ENCODE assay signal across 8 cellular contexts in the genomic region with DNA sequence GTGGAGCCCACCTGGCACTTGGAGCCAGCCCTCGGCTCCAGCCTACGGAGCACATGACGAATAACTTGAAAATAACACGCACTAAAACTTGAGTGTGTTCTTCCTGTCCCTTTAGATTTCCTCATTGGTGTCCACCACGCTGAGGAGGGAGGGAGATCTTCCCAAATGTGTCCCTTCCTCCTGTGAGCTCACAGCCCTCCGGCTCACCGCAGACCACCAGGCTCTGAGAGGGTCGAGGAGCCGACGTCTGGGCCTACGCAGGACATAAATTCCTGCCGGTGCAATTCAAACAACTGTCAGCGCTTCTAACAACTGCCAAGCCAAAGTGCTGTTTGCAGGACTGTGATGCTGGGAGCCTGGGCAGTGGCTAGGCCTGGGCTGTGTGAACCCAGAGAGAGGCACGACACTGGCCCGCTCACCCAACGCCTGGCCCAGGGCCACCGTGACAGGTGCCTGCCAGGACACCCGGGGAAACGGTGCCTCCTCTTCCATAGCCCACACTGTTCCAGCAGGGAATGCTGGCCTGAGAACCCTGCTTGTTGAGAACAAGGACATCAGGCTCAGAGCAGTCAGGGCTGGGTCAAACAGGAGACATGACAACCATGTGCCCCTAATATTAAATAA.
DNase-seq lines count a peak whose midpoint lies in the region; ATAC-seq, FAIRE-seq and TF ChIP-seq lines count a peak whose summit lies in the region.
"Not testable (repeated sequence)": the region's sequence is repeated elsewhere in the genome, so short reads cannot be mapped to it uniquely, and the experiment has no call there.

No MANE protein-coding gene starts in this region.

- 0 to 31% methylated on average over 3 to 4 of the region's 19 CpGs for WGBS in gastroesophageal sphincter (ENCODE audit: low coverage in 1 of 2), 2 donors
- 44 to 56% (median 54%) methylated on average over 15 to 19 of the region's 19 CpGs for WGBS in heart left ventricle, 4 donors
- WGBS in stomach, 5 donors, result 77 to 87% (median 85%) methylated on average over 16 to 19 of the region's 19 CpGs

- peaks cover 16% of the 10 kb centered on the region for H3K36me3 Mint-ChIP-seq in neural crest cell (ENCODE audit: low read depth)

- ATAC-seq in gastroesophageal sphincter, result peak; percentile 71
- ATAC-seq in heart left ventricle, result peak; percentile 91 to 94 (median 94)
- ATAC-seq in sciatic nerve, result peak; percentile 47
- peak; percentile 33 for ATAC-seq in upper lobe of right lung

- TF ChIP-seq CTCF in gastroesophageal sphincter (IDR thresholded peaks at IDR 0.05); heart left ventricle (IDR thresholded peaks at IDR 0.05); right atrium auricular region (IDR thresholded peaks at IDR 0.05); neural crest cell (conservative IDR thresholded peaks at IDR 0.05); stomach (IDR thresholded peaks at IDR 0.05); upper lobe of right lung (IDR thresholded peaks at IDR 0.05): not testable (repeated sequence)

- H3K36me3 ChIP-seq in gastroesophageal sphincter (peaks cover 0 to 72% of the 10 kb centered on the region in 2 donors), heart left ventricle (peaks cover 0 to 90% (median 52%) of the 10 kb centered on the region in 9 donors), right atrium auricular region (peaks cover 57% of the 10 kb centered on the region), stomach (peaks cover 0 to 65% (median 41%) of the 10 kb centered on the region in 4 donors), upper lobe of right lung (peaks cover 38% of the 10 kb centered on the region)

- not testable (repeated sequence) for H3K27me3 Mint-ChIP-seq in neural crest cell (ENCODE audit: low read depth)

- not testable (repeated sequence) for H3K4me3 Mint-ChIP-seq in neural crest cell

- intact Hi-C loops in heart left ventricle (cut with DNase I), result loop anchor here in 4 of 10 donors (5.0 to 10.0 kb wide), 4 partner anchors 49 to 338 kb away; no protein-coding TSS in a partner anchor
- intact Hi-C loops in sciatic nerve (cut with DNase I); stomach (cut with DNase I; ENCODE audit: low total_unique reads); upper lobe of right lung (cut with DNase I): not testable (repeated sequence)

- not testable (repeated sequence) for DNase-seq in HTR-8/SVneo (ENCODE audit: insufficient read length, low spot score); neural crest cell (ENCODE audit: low read depth, low spot score); sciatic nerve (ENCODE audit: low spot score); stomach; upper lobe of right lung
- DNase-seq in heart left ventricle (peak; percentile 69 to 89 (median 84)), right atrium auricular region (ENCODE audit: low spot score) (peak; percentile 64)

- not testable (repeated sequence) for H3K4me3 ChIP-seq in gastroesophageal sphincter, heart left ventricle, right atrium auricular region, stomach, upper lobe of right lung

- H3K4me1 ChIP-seq in gastroesophageal sphincter (peaks cover 3 to 79% (median 3%) of the 10 kb centered on the region in 3 donors), heart left ventricle (peaks cover 0 to 46% (median 11%) of the 10 kb centered on the region in 12 donors), right atrium auricular region (peaks cover 0 to 11% of the 10 kb centered on the region in 2 donors), stomach (peaks cover 0 to 30% (median 3%) of the 10 kb centered on the region in 4 donors)
- not testable (repeated sequence) for H3K4me1 ChIP-seq in upper lobe of right lung

- H3K27ac ChIP-seq in gastroesophageal sphincter (peak overlapping the region; percentile 72 to 80 (median 77)), heart left ventricle (peak overlapping the region; percentile 2 to 90 (median 82)), right atrium auricular region (peak overlapping the region; percentile 76 to 83), stomach (peak overlapping the region in 3 of 5 donors; percentile 29 to 76 (median 30))
- H3K27ac ChIP-seq in upper lobe of right lung, result not testable (repeated sequence)

- TF ChIP-seq EP300 in gastroesophageal sphincter (IDR thresholded peaks at IDR 0.05); stomach (IDR thresholded peaks at IDR 0.05): not testable (repeated sequence)

- FAIRE-seq in HTR-8/SVneo (lab: Jason Lieb, UNC), result peak; percentile 57

- not testable (repeated sequence) for H3K27me3 ChIP-seq in gastroesophageal sphincter, heart left ventricle, right atrium auricular region, stomach, upper lobe of right lung

- not testable (repeated sequence) for TF ChIP-seq POLR2A in gastroesophageal sphincter (IDR thresholded peaks at IDR 0.05); heart left ventricle (IDR thresholded peaks at IDR 0.05); stomach (IDR thresholded peaks at IDR 0.05)

- H3K9me3 Mint-ChIP-seq in neural crest cell, result not testable (repeated sequence)

- not testable (repeated sequence) for H3K9me3 ChIP-seq in gastroesophageal sphincter, heart left ventricle, right atrium auricular region, stomach, upper lobe of right lung

- peak overlapping the region; percentile 91 for H3K27ac Mint-ChIP-seq in neural crest cell (ENCODE audit: unreplicated experiment)

- peaks cover 58% of the 10 kb centered on the region for H3K4me1 Mint-ChIP-seq in neural crest cell

Comparison
In these comparisons a context has a peak if more than half of its experiments do, and no peak if none do; other contexts are left out.
1. ATAC-seq: peak in every context shown above with its lines; median percentile 94 in heart left ventricle; 71 in gastroesophageal sphincter; 47 in sciatic nerve; 33 in upper lobe of right lung.